1 cellular context compared by ENCODE assay signal in genomic region chr1:48572632-48573258, GRCh38.
TF ChIP-seq lines count a peak whose summit lies in the region.

No MANE protein-coding gene starts in this region.

TF ChIP-seq in SK-N-SH, 30 proteins besides CTCF, POLR2A, EP300 and RAD21 (continued from another document):
- no peak for TF ChIP-seq IRF3 (IDR thresholded peaks at IDR 0.05; ENCODE audit: low read depth, low read length)
- no peak for TF ChIP-seq GABPA (IDR thresholded peaks at IDR 0.05; ENCODE audit: low read depth)
- TF ChIP-seq POLR2AphosphoS5 (IDR thresholded peaks at IDR 0.05; ENCODE audit: low read depth, low read length) = no peak
- no peak for TF ChIP-seq SIN3A (IDR thresholded peaks at IDR 0.05; ENCODE audit: borderline replicate concordance, low read depth, low read length)
